In genomic region chr12:123801573-123802178, GRCh38 we compare ENCODE assay signal across 9 cellular contexts. TPM values are rescaled to one million over a fixed set of nuclear protein-coding genes. Genes with fewer than 3 reads are reported as not detected.
DNase-seq lines count a peak whose midpoint lies in the region; ATAC-seq, FAIRE-seq and TF ChIP-seq lines count a peak whose summit lies in the region.
"Had no signal": no experiment of that assay in that cellular context is flagged by ENCODE, and none has a peak within 500 bp of the region (broad histone marks: within the 10 kb centered on the region; RNA-seq: fewer than 3 reads in every experiment).

No MANE protein-coding gene starts in this region.

- no peak overlapping the region for H3K9ac ChIP-seq in HepG2 (ENCODE audit: insufficient read depth, low read depth, low read length)

- no peaks in the 10 kb centered on the region for H3K36me3 ChIP-seq in HepG2 (replicated peaks in 1 of 2; ENCODE audit: control insufficient read depth in 1 of 2, insufficient read depth in 2 of 2, low read length in 2 of 2)

- TF ChIP-seq EP300 in HepG2 (IDR thresholded peaks at IDR 0.05; ENCODE audit: low read depth in 2 of 2, low read length in 2 of 2), result no peak
- no peak for TF ChIP-seq EP300 in HepG2 (CRISPR knock-in tag; IDR thresholded peaks at IDR 0.05; ENCODE audit: borderline replicate concordance)

- ATAC-seq in HepG2, result no peak
- no peak for ATAC-seq in HG02759 (IDR thresholded peaks at IDR 0.05; ENCODE audit: unreplicated experiment)

- H2AFZ ChIP-seq in HepG2 (ENCODE audit: low read length), result no peak overlapping the region

- H3K27ac ChIP-seq in HepG2 (ENCODE audit: extremely low read length, insufficient read depth, low read length), result no peak overlapping the region

- H3K4me1 ChIP-seq in HepG2 (ENCODE audit: insufficient read depth, low read length), result no peaks in the 10 kb centered on the region; the same call in 1 of the 2 replicates

- intact Hi-C loops in HepG2 (cut with micrococcal nuclease; ENCODE audit: unreplicated experiment), result loop anchor here (1.0 to 5.0 kb wide), 2 partner anchors 183 to 231 kb away; no protein-coding TSS in a partner anchor

- FAIRE-seq in HepG2 (lab: Jason Lieb, UNC), result no peak

- no peak overlapping the region for H3K4me3 ChIP-seq in Jurkat, Clone E6-1 (ENCODE audit: low read length)
- no peak overlapping the region for H3K4me3 ChIP-seq in HepG2 (replicated peaks in 1 of 3; ENCODE audit: insufficient read depth in 1 of 3, low read depth in 2 of 3, low read length in 3 of 3)

- BruUV-seq in HepG2 (replicated peaks; lab: Mats Ljungman, UMichigan), result no TSS peak

- DNase-seq in CD1c-positive myeloid dendritic cell (ENCODE audit: extremely low spot score) (peak; percentile 6), amniotic epithelial cell (ENCODE audit: low read depth) (peak; percentile 36), HepG2 (ENCODE audit: low spot score) (no peak), NCI-H774 (lab: John Stamatoyannopoulos, UW) (no peak), NCI-H1417 treated with DMSO at 0.1 percent for 48 hours (lab: John Stamatoyannopoulos, UW) (no peak), NCI-H1105 treated with DMSO at 0.1 percent for 48 hours (lab: John Stamatoyannopoulos, UW) (no peak)
- peak; percentile 49 for DNase-seq in Jurkat, Clone E6-1 (ENCODE audit: low read depth, low spot score)
- DNase-seq: SHP77 treated with DMSO at 0.1 percent for 48 hours had no signal

- CTCF ChIA-PET in HepG2 (lab: Yijun Ruan, JAX; ENCODE audit: low intra/inter-chr PET ratio, low total read pairs), result interaction anchor here (1.5 kb wide), 1 partner anchor 40 kb away, joined by 7 read pairs; no protein-coding TSS in a partner anchor

- H3K27me3 ChIP-seq in HepG2 (ENCODE audit: control insufficient read depth in 1 of 2, insufficient read depth in 2 of 2, low read length in 2 of 2), result peaks cover 0 to 2% of the 10 kb centered on the region in 2 experiments; a peak in 2 of 5 replicates

- in situ Hi-C loops in HepG2 (cut with HindIII; ENCODE audit: extremely low pct_ligation_motif_present, low pct_unique_long_range_greater_than_20kb), result no loop called here

- H4K20me1 ChIP-seq in HepG2 (ENCODE audit: insufficient read depth, low read length), result no peaks in the 10 kb centered on the region

- TF ChIP-seq CTCF in HepG2 (CRISPR knock-in tag; IDR thresholded peaks at IDR 0.05), result peak; percentile 35

- H3K9me3 ChIP-seq in HepG2 (ENCODE audit: low read length), result no peaks in the 10 kb centered on the region

- H3K4me2 ChIP-seq in HepG2 (ENCODE audit: low read depth, low read length), result no peak overlapping the region

- no peaks in the 10 kb centered on the region for H3K79me2 ChIP-seq in HepG2 (ENCODE audit: insufficient read depth, low read length)

- POLR2A ChIA-PET in HepG2 (lab: Yijun Ruan, JAX), result no interaction called here

- TF ChIP-seq RAD21 in HepG2 (CRISPR knock-in tag; IDR thresholded peaks at IDR 0.05), result no peak

- TF ChIP-seq POLR2A in HepG2 (IDR thresholded peaks at IDR 0.05; ENCODE audit: insufficient read depth in 1 of 2, low read depth in 2 of 2, low read length in 2 of 2), result no peak

- WGBS in HepG2 (ENCODE audit: low lambda C conversion rate), result 18% methylated on average over 8 of the region's 8 CpGs

TF ChIP-seq in HepG2, 621 proteins besides CTCF, POLR2A, EP300 and RAD21:
- peak; percentile 51 for TF ChIP-seq STAG1 (CRISPR knock-in tag; IDR thresholded peaks at IDR 0.05)
- no peak for TF ChIP-seq ZNF589 (CRISPR knock-in tag; conservative IDR thresholded peaks at IDR 0.05)
- no peak for TF ChIP-seq MED8 (CRISPR knock-in tag; IDR thresholded peaks at IDR 0.05; ENCODE audit: insufficient replicate concordance)
- peak; percentile 19; the same call in 1 of the 2 replicates for TF ChIP-seq SMC3 (IDR thresholded peaks at IDR 0.05; ENCODE audit: low read length)

RNA-seq across cellular contexts. Expression of gene DNAH10, which starts 39.6 kb away (rescaled TPM):
- polyA plus RNA-seq in Jurkat, Clone E6-1 (2012; ENCODE audit: insufficient read depth, insufficient read length), result 1.7 TPM
- total RNA-seq in HepG2 (2016; rRNA removed; fragmentation: Illumina TruSeq; extraction: Trizol), result 0.02 and 0.06 TPM in 2 replicates
- under 0.01 and 0.09 TPM in 2 replicates for total RNA-seq in HepG2 (2016; cell fraction: cytosol; rRNA removed; fragmentation: Illumina TruSeq; extraction: Trizol; ENCODE audit: low read depth)
- total RNA-seq in HepG2 (2016; cell fraction: insoluble cytoplasmic fraction; rRNA removed; fragmentation: Illumina TruSeq; extraction: Trizol), result 0.04 and 0.10 TPM in 2 replicates
- total RNA-seq in HepG2 (2016; cell fraction: membrane; rRNA removed; fragmentation: Illumina TruSeq; extraction: Trizol), result 0.06 TPM in 1 of 2 replicates, not detected in the other
- 0.03 and 0.31 TPM in 2 replicates for total RNA-seq in HepG2 (2016; cell fraction: nucleus; rRNA removed; fragmentation: Illumina TruSeq; extraction: Trizol)
- 0.01 and 0.08 TPM in 2 replicates for polyA plus RNA-seq in HepG2 (2011; rRNA removed)
- 0.01 and 0.04 TPM in 2 replicates for polyA plus RNA-seq in HepG2 (2011; cell fraction: cytosol; rRNA removed)
- polyA plus RNA-seq in HepG2 (2011; cell fraction: nucleus; rRNA removed), result 0.10 and 0.12 TPM in 2 replicates
- 0.08 and 0.23 TPM in 2 replicates for polyA plus RNA-seq in HepG2 (2012)
- not detected in 2 replicates for polyA plus RNA-seq in HepG2 (2016; cell fraction: cytosol; fragmentation: Illumina TruSeq; extraction: Trizol; ENCODE audit: low read depth)
- not detected in 2 replicates for polyA plus RNA-seq in HepG2 (2016; cell fraction: insoluble cytoplasmic fraction; fragmentation: Illumina TruSeq; extraction: Trizol; ENCODE audit: low read depth)
- not detected in 2 replicates for polyA plus RNA-seq in HepG2 (2016; cell fraction: membrane; fragmentation: Illumina TruSeq; extraction: Trizol; ENCODE audit: low read depth)
- polyA plus RNA-seq in HepG2 (2016; cell fraction: nucleus; fragmentation: Illumina TruSeq; extraction: Trizol; ENCODE audit: insufficient read depth, low read depth), result not detected in 2 replicates
- under 0.01 and 0.02 TPM in 2 replicates for polyA minus RNA-seq in HepG2 (2011; rRNA and poly(A)+ RNA removed; ENCODE audit: low replicate concordance)
- not detected in 2 replicates for polyA minus RNA-seq in HepG2 (2011; cell fraction: cytosol; rRNA and poly(A)+ RNA removed)
- polyA minus RNA-seq in HepG2 (2011; cell fraction: nucleus; rRNA and poly(A)+ RNA removed), result under 0.01 and 0.25 TPM in 2 replicates

Comparison
In these comparisons a context has a peak if more than half of its experiments do, and no peak if none do; other contexts are left out.
1. DNase-seq: peak in CD1c-positive myeloid dendritic cell (single experiment), Jurkat, Clone E6-1 (single experiment) and amniotic epithelial cell (single experiment); none in HepG2 (single experiment), NCI-H774 (single experiment), NCI-H1417 treated with DMSO at 0.1 percent for 48 hours (single experiment) and NCI-H1105 treated with DMSO at 0.1 percent for 48 hours (single experiment).